29 cellular contexts compared by ENCODE assay signal in genomic region chr22:43365715-43366440, GRCh38.
"Had no signal": no experiment of that assay in that cellular context is flagged by ENCODE, and none has a peak within 500 bp of the region (broad histone marks: within the 10 kb centered on the region; RNA-seq: fewer than 3 reads in every experiment).

No MANE protein-coding gene starts in this region.

- H2AFZ ChIP-seq: PC-9 had no signal

- DNase-seq: activated B cell treated with CpG ODN at 0.5 μM for 24 hours; activated CD4-positive, alpha-beta memory T cell treated with anti-CD3 and anti-CD28 coated beads for 36 hours; activated CD4-positive, alpha-beta T cell treated with anti-CD3 and anti-CD28 coated beads for 4 hours; activated CD4-positive, alpha-beta T cell treated with anti-CD3 and anti-CD28 coated beads, Interleukin-2, amount 50 U/mL, for 1 hour; activated CD4-positive, CD25-positive, alpha-beta regulatory T cell treated with anti-CD3 and anti-CD28 coated beads, Interleukin-2, amount 50 U/mL, for 72 hours; activated CD8-positive, alpha-beta memory T cell treated with anti-CD3 and anti-CD28 coated beads, Interleukin-2, amount 50 U/mL, for 4 hours; activated naive CD4-positive, alpha-beta T cell treated with Interleukin-2 at 50 U/mL for 16 hours; activated naive CD8-positive, alpha-beta T cell treated with anti-CD3 and anti-CD28 coated beads, Interleukin-2, amount 10 ng/mL, durations not matched to agents 7 days and 5 days; activated T-cell treated with anti-CD3 and anti-CD28 coated beads for 4 hours; activated T-cell treated with anti-CD3 and anti-CD28 coated beads, Interleukin-2, amount 50 U/mL, for 4 hours; amygdala; Karpas-422; KBM-7; MG63; NCI-H1048; NCI-H1105 treated with DMSO at 0.1 percent for 48 hours; NCI-H1436; NCI-H1694; NCI-H1930; NCI-H345; NCI-H524 treated with DMSO at 0.1 percent for 48 hours; NK-92 treated with Interleukin-12 subunit alpha and Interleukin-12 subunit beta, amount 100 ng/mL, for 24 hours; PC-9; SHP77; SJCRH30 had no signal

- H3K27ac ChIP-seq: ascending aorta, cardiac muscle cell, PC-9, SJCRH30, SK-N-MC, VCaP had no signal

- H3K4me1 ChIP-seq: ascending aorta, SJCRH30 had no signal

- H3K9me3 ChIP-seq: ascending aorta, MG63, SJCRH30 had no signal

- H3K4me3 ChIP-seq: ascending aorta, cardiac muscle cell, MG63, PC-9, SJCRH30, SK-N-MC had no signal

- H3K4me2 ChIP-seq: PC-9 had no signal

- H3K27me3 ChIP-seq: ascending aorta, cardiac muscle cell, SJCRH30 had no signal

- ATAC-seq: activated T-cell treated with anti-CD3 and anti-CD28 coated beads, Interleukin-2, amount 50 U/mL, for 4 hours had no signal

- H3K36me3 ChIP-seq: ascending aorta, cardiac muscle cell, MG63, SJCRH30 had no signal
